Comparison of ENCODE assay signal across 22 cellular contexts in genomic region chrX:56554870-56555269, GRCh38. TPM values are rescaled to one million over a fixed set of nuclear protein-coding genes. Genes with fewer than 3 reads are reported as not detected.
DNase-seq lines count a peak whose midpoint lies in the region; ATAC-seq, FAIRE-seq and TF ChIP-seq lines count a peak whose summit lies in the region.
"Had no signal": no experiment of that assay in that cellular context is flagged by ENCODE, and none has a peak within 500 bp of the region (broad histone marks: within the 10 kb centered on the region; RNA-seq: fewer than 3 reads in every experiment).

No MANE protein-coding gene starts in this region.

- no peaks in the 10 kb centered on the region for H3K9me2 ChIP-seq in hepatocyte (replicated peaks; ENCODE audit: insufficient read depth)

- H3K9ac ChIP-seq in HepG2 (ENCODE audit: insufficient read depth, low read depth, low read length) = no peak overlapping the region
- H3K9ac ChIP-seq: GM23248 had no signal

- peak; percentile 76; the same call in 2 of the 3 replicates for ATAC-seq in HepG2
- peak in 1 of 4 donors; percentile 40 for ATAC-seq in pancreas
- no peak for ATAC-seq in HG02588 (IDR thresholded peaks at IDR 0.05; ENCODE audit: unreplicated experiment)
- ATAC-seq: GM12878 had no signal

- H3K4me1 ChIP-seq in hepatocyte (ENCODE audit: insufficient read depth) (no peaks in the 10 kb centered on the region), HepG2 (ENCODE audit: insufficient read depth, low read length) (0 out of 2 replicates have a peak, but pooled peaks cover 10% of the 10 kb centered on the region), pancreas (no peaks in the 10 kb centered on the region), vagina (no peaks in the 10 kb centered on the region)
- H3K4me1 ChIP-seq: BE2C had no signal

- TF ChIP-seq RAD21 in HepG2 (CRISPR knock-in tag; IDR thresholded peaks at IDR 0.05) = no peak

- POLR2A ChIA-PET in HepG2 (lab: Yijun Ruan, JAX) = no interaction called here

- H3K79me2 ChIP-seq in hepatocyte (no peaks in the 10 kb centered on the region), HepG2 (ENCODE audit: insufficient read depth, low read length) (no peaks in the 10 kb centered on the region)

- in situ Hi-C loops in HepG2 (cut with HindIII; ENCODE audit: extremely low pct_ligation_motif_present, low pct_unique_long_range_greater_than_20kb) = no loop called here

- BruUV-seq in HepG2 (replicated peaks; lab: Mats Ljungman, UMichigan) = no TSS peak

- TF ChIP-seq POLR2A in HepG2 (IDR thresholded peaks at IDR 0.05; ENCODE audit: insufficient read depth in 1 of 2, low read depth in 2 of 2, low read length in 2 of 2) = no peak
- no peak for TF ChIP-seq POLR2A in vagina (IDR thresholded peaks at IDR 0.05)

- TF ChIP-seq CTCF in hepatocyte (IDR thresholded peaks at IDR 0.05; ENCODE audit: poor library complexity) = no peak
- no peak for TF ChIP-seq CTCF in HepG2 (CRISPR knock-in tag; IDR thresholded peaks at IDR 0.05)
- TF ChIP-seq CTCF in pancreas (IDR thresholded peaks at IDR 0.05) = no peak
- TF ChIP-seq CTCF in vagina (IDR thresholded peaks at IDR 0.05) = no peak

- TF ChIP-seq EP300 in HepG2 (IDR thresholded peaks at IDR 0.05; ENCODE audit: low read depth in 2 of 2, low read length in 2 of 2) (no peak), HepG2 (CRISPR knock-in tag; IDR thresholded peaks at IDR 0.05; ENCODE audit: borderline replicate concordance) (no peak)

- FAIRE-seq in HepG2 (lab: Jason Lieb, UNC) = no peak
- peak; percentile 17 for FAIRE-seq in pancreas (lab: Jason Lieb, UNC)
- FAIRE-seq: GM12878, H54 had no signal

- no peak overlapping the region for H2AFZ ChIP-seq in hepatocyte
- no peak overlapping the region for H2AFZ ChIP-seq in HepG2 (ENCODE audit: low read length)
- H2AFZ ChIP-seq: GM23248 had no signal

- no peaks in the 10 kb centered on the region for H3K36me3 ChIP-seq in hepatocyte (replicated peaks; ENCODE audit: insufficient read depth, low read depth)
- H3K36me3 ChIP-seq in HepG2 (replicated peaks in 1 of 2; ENCODE audit: control insufficient read depth in 1 of 2, insufficient read depth in 2 of 2, low read length in 2 of 2) = no peaks in the 10 kb centered on the region
- H3K36me3 ChIP-seq in pancreas = no peaks in the 10 kb centered on the region
- H3K36me3 ChIP-seq in vagina = no peaks in the 10 kb centered on the region
- H3K36me3 ChIP-seq: BE2C had no signal

- 73% methylated on average over 4 of the region's 4 CpGs for WGBS in hepatocyte (ENCODE audit: low lambda C conversion rate, missing lambda C conversion rate)
- 39% methylated on average over 4 of the region's 4 CpGs for WGBS in HepG2 (ENCODE audit: low lambda C conversion rate)
- 70% methylated on average over 4 of the region's 4 CpGs for WGBS in pancreas, 2 donors

- no peak overlapping the region for H3K4me3 ChIP-seq in hepatocyte
- no peak overlapping the region for H3K4me3 ChIP-seq in HepG2 (replicated peaks in 1 of 3; ENCODE audit: insufficient read depth in 1 of 3, low read depth in 2 of 3, low read length in 3 of 3)
- no peak overlapping the region for H3K4me3 ChIP-seq in pancreas
- no peak overlapping the region for H3K4me3 ChIP-seq in vagina
- H3K4me3 ChIP-seq: GM12878, GM23248 had no signal

- H3K9me3 ChIP-seq in hepatocyte (ENCODE audit: low read depth) = no peaks in the 10 kb centered on the region
- H3K9me3 ChIP-seq in HepG2 (ENCODE audit: low read length) = no peaks in the 10 kb centered on the region
- peaks cover 0 to 3% (median 0%) of the 10 kb centered on the region in 4 donors for H3K9me3 ChIP-seq in pancreas
- H3K9me3 ChIP-seq in vagina = no peaks in the 10 kb centered on the region
- H3K9me3 ChIP-seq: BE2C had no signal

- H3K4me2 ChIP-seq in hepatocyte = no peak overlapping the region
- no peak overlapping the region for H3K4me2 ChIP-seq in HepG2 (ENCODE audit: low read depth, low read length)

- H3K27me3 ChIP-seq in hepatocyte (no peaks in the 10 kb centered on the region), HepG2 (ENCODE audit: control insufficient read depth in 1 of 2, insufficient read depth in 2 of 2, low read length in 2 of 2) (no peaks in the 10 kb centered on the region), pancreas (peaks cover 0 to 4% (median 0%) of the 10 kb centered on the region in 4 donors), vagina (no peaks in the 10 kb centered on the region)
- H3K27me3 ChIP-seq: BE2C had no signal

- H4K20me1 ChIP-seq in hepatocyte (ENCODE audit: insufficient read depth, poor library complexity, severe bottlenecking) = no peaks in the 10 kb centered on the region
- no peaks in the 10 kb centered on the region for H4K20me1 ChIP-seq in HepG2 (ENCODE audit: insufficient read depth, low read length)

- DNase-seq in hepatocyte (ENCODE audit: low spot score) = peak; percentile 9
- DNase-seq in HepG2 (ENCODE audit: low spot score) = peak; percentile 18
- DNase-seq in pancreas = no peak
- DNase-seq in vagina (ENCODE audit: extremely low spot score in 2 of 2) = no peak
- DNase-seq in cardiac septum (ENCODE audit: low spot score) = no peak
- DNase-seq: ACHN; BE2C; C1 segment of cervical spinal cord; CD4-positive, CD25-positive, alpha-beta regulatory T cell; CD8-positive, alpha-beta memory T cell; COR-L47; DMS 273 treated with DMSO at 0.1 percent for 48 hours; DMS53; DND-41; EL; GM23248; HCEC 1CT; IMR-90 had no signal

- intact Hi-C loops in HepG2 (cut with micrococcal nuclease; ENCODE audit: unreplicated experiment) = no loop called here
- intact Hi-C loops in pancreas (cut with DNase I) = no loop called here
- intact Hi-C loops in vagina (cut with DNase I) = no loop called here
- intact Hi-C loops in cardiac septum (cut with DNase I) = no loop called here

- CTCF ChIA-PET in HepG2 (lab: Yijun Ruan, JAX; ENCODE audit: low intra/inter-chr PET ratio, low total read pairs) = no interaction called here

- H3K27ac ChIP-seq in hepatocyte (peak overlapping the region; percentile 43), HepG2 (ENCODE audit: extremely low read length, insufficient read depth, low read length) (no peak overlapping the region), pancreas (no peak overlapping the region), vagina (no peak overlapping the region)
- H3K27ac ChIP-seq: GM23248, HL-60 had no signal

TF ChIP-seq in HepG2, 621 proteins besides CTCF, POLR2A, EP300 and RAD21:
- TF ChIP-seq HNF4G (IDR thresholded peaks at IDR 0.05; ENCODE audit: borderline replicate concordance, low read depth, low read length) (0 out of 2 replicates have a peak, but pooled peaks have one; percentile 19), HNF4G (CRISPR knock-in tag; IDR thresholded peaks at IDR 0.05; ENCODE audit: borderline replicate concordance, low read depth) (no peak), HNF4A (CRISPR knock-in tag; IDR thresholded peaks at IDR 0.05) (peak; percentile 49), REXO4 (CRISPR knock-in tag; IDR thresholded peaks at IDR 0.05; ENCODE audit: borderline replicate concordance) (no peak)

RNA-seq across cellular contexts. Expression of gene UBQLN2, which starts 8.6 kb away (rescaled TPM):
- total RNA-seq in hepatocyte = 21.2 and 23.8 TPM in 2 replicates
- polyA plus RNA-seq in hepatocyte = 35.4 and 39.5 TPM in 2 replicates
- total RNA-seq in HepG2 (2016; rRNA removed; fragmentation: Illumina TruSeq; extraction: Trizol) = 4.1 and 6.9 TPM in 2 replicates
- 0.53 and 0.71 TPM in 2 replicates for total RNA-seq in HepG2 (2016; cell fraction: cytosol; rRNA removed; fragmentation: Illumina TruSeq; extraction: Trizol; ENCODE audit: low read depth)
- total RNA-seq in HepG2 (2016; cell fraction: insoluble cytoplasmic fraction; rRNA removed; fragmentation: Illumina TruSeq; extraction: Trizol) = 4.1 and 7.0 TPM in 2 replicates
- total RNA-seq in HepG2 (2016; cell fraction: membrane; rRNA removed; fragmentation: Illumina TruSeq; extraction: Trizol) = 2.5 and 2.7 TPM in 2 replicates
- total RNA-seq in HepG2 (2016; cell fraction: nucleus; rRNA removed; fragmentation: Illumina TruSeq; extraction: Trizol) = 7.1 and 7.3 TPM in 2 replicates
- polyA plus RNA-seq in HepG2 (2011; rRNA removed) = 7.2 and 7.6 TPM in 2 replicates
- polyA plus RNA-seq in HepG2 (2011; cell fraction: cytosol; rRNA removed) = 6.3 and 8.1 TPM in 2 replicates
- polyA plus RNA-seq in HepG2 (2011; cell fraction: nucleus; rRNA removed) = 6.3 and 7.2 TPM in 2 replicates
- 9.6 and 10.1 TPM in 2 replicates for polyA plus RNA-seq in HepG2 (2012)
- polyA plus RNA-seq in HepG2 (2016; cell fraction: cytosol; fragmentation: Illumina TruSeq; extraction: Trizol; ENCODE audit: low read depth) = 0.43 and 0.59 TPM in 2 replicates
- 10.4 and 13.8 TPM in 2 replicates for polyA plus RNA-seq in HepG2 (2016; cell fraction: insoluble cytoplasmic fraction; fragmentation: Illumina TruSeq; extraction: Trizol; ENCODE audit: low read depth)
- 2.0 and 2.5 TPM in 2 replicates for polyA plus RNA-seq in HepG2 (2016; cell fraction: membrane; fragmentation: Illumina TruSeq; extraction: Trizol; ENCODE audit: low read depth)
- 6.8 and 7.8 TPM in 2 replicates for polyA plus RNA-seq in HepG2 (2016; cell fraction: nucleus; fragmentation: Illumina TruSeq; extraction: Trizol; ENCODE audit: insufficient read depth, low read depth)
- polyA minus RNA-seq in HepG2 (2011; rRNA and poly(A)+ RNA removed; ENCODE audit: low replicate concordance) = 16.2 and 56.0 TPM in 2 replicates
- polyA minus RNA-seq in HepG2 (2011; cell fraction: cytosol; rRNA and poly(A)+ RNA removed) = 11.5 and 15.8 TPM in 2 replicates
- 18.4 and 20.9 TPM in 2 replicates for polyA minus RNA-seq in HepG2 (2011; cell fraction: nucleus; rRNA and poly(A)+ RNA removed)
- 10 to 100 TPM in 2 of 6 donors, 1 to 10 TPM in 4; 5.7 to 16.3 (median 6.9) TPM for total RNA-seq in pancreas
- polyA plus RNA-seq in pancreas = 1 to 10 TPM; 3.7 to 9.8 TPM
- total RNA-seq in vagina = 26.8 TPM
- 34.7 TPM for total RNA-seq in cardiac septum

Comparison
In these comparisons a context has a peak if more than half of its experiments do, and no peak if none do; other contexts are left out.
1. DNase-seq: peak in hepatocyte (single experiment) and HepG2 (single experiment); none in pancreas (0 of 6), vagina (0 of 2) and cardiac septum (single experiment).